1 cellular context compared by ENCODE assay signal in genomic region chr17:82129095-82129494, GRCh38.
A peak's percentile ranks its signal among the peaks of the same experiment; 100 is the strongest.
TF ChIP-seq lines count a peak whose summit lies in the region.

No MANE protein-coding gene starts in this region.

TF ChIP-seq in HepG2, 621 proteins besides CTCF, POLR2A, EP300 and RAD21 (continued from another document):
- TF ChIP-seq ZNF460 (CRISPR knock-in tag; IDR thresholded peaks at IDR 0.05; ENCODE audit: borderline replicate concordance) (0 out of 2 replicates have a peak, but pooled peaks have one; percentile 18), PATZ1 (CRISPR knock-in tag; IDR thresholded peaks at IDR 0.05) (peak; percentile 60), ZBTB46 (CRISPR knock-in tag; IDR thresholded peaks at IDR 0.05; ENCODE audit: borderline replicate concordance) (no peak), HDAC2 (CRISPR knock-in tag; IDR thresholded peaks at IDR 0.05) (no peak), ZNF724P (CRISPR knock-in tag; IDR thresholded peaks at IDR 0.05; ENCODE audit: borderline replicate concordance) (no peak), ZNF383 (CRISPR knock-in tag; IDR thresholded peaks at IDR 0.05; ENCODE audit: borderline replicate concordance) (no peak), ZNF317 (CRISPR knock-in tag; IDR thresholded peaks at IDR 0.05) (no peak), JUND (CRISPR knock-in tag; IDR thresholded peaks at IDR 0.05) (0 out of 2 replicates have a peak, but pooled peaks have one; percentile 46), HHEX (CRISPR knock-in tag; IDR thresholded peaks at IDR 0.05) (no peak), HMGXB3 (CRISPR knock-in tag; IDR thresholded peaks at IDR 0.05; ENCODE audit: borderline replicate concordance) (no peak), KDM5B (CRISPR knock-in tag; IDR thresholded peaks at IDR 0.05; ENCODE audit: borderline replicate concordance) (no peak)
